In the genomic region with DNA sequence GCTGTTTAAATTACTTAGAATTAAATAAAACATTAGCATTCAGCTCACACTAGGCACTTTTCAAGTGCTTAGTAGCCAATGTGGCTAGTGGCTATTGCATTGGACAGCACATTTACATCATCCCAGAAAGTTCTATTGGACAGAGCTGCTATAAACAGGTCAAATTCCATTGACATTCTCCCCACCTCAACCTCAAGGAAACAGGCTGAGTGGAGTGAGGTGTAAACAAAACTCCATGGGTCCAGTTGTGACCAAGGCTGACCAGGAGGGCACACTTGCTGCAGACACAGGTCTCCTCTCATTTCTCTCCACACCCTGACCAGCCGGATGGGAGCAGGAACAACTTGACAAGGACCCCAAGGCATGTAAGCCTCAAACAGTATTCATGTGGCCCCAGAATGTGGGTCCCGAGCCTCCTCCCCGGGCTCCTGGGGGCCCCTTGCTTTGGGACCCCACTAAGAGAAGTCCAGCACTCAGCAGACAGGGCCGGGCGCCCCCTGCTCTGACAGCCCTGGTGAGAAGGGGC, we compare ENCODE assay signal across 8 cellular contexts. TPM values are rescaled to one million over a fixed set of nuclear protein-coding genes. Genes with fewer than 3 reads are reported as not detected.
A peak's percentile ranks its signal among the peaks of the same experiment; 100 is the strongest.
DNase-seq lines count a peak whose midpoint lies in the region; ATAC-seq and TF ChIP-seq lines count a peak whose summit lies in the region.

No MANE protein-coding gene starts in this region.

- intact Hi-C loops in mucosa of descending colon (cut with DNase I, micrococcal nuclease): no loop called here

- DNase-seq in AG04449 (ENCODE audit: low read depth, low spot score) (no peak), HuH-7.5 (ENCODE audit: low spot score) (peak; percentile 60), chondrocyte (ENCODE audit: low spot score) (no peak), mucosa of descending colon (no peak), NCI-H128 (lab: John Stamatoyannopoulos, UW; ENCODE audit: unreplicated experiment) (no peak)

- H3K36me3 Mint-ChIP-seq in chondrocyte (ENCODE audit: low read depth): no peaks in the 10 kb centered on the region

- POLR2A ChIA-PET in AG04449 (lab: Yijun Ruan, JAX): interaction anchor here (0.9 kb wide), 1 partner anchor 24 kb away, joined by 3 read pairs; no protein-coding TSS in a partner anchor

- TF ChIP-seq CTCF in AG04449 (IDR thresholded peaks at IDR 0.05; ENCODE audit: insufficient read depth, low read length, missing control alignments) (no peak), chondrocyte (IDR thresholded peaks at IDR 0.05) (no peak), mucosa of descending colon (IDR thresholded peaks at IDR 0.05) (no peak)

- H3K4me3 ChIP-seq in AG04449 (ENCODE audit: low read depth, low read length) (peak overlapping the region; percentile 55), mucosa of descending colon (peak overlapping the region; percentile 34)

- H3K36me3 ChIP-seq in mucosa of descending colon (ENCODE audit: low read depth): no peaks in the 10 kb centered on the region

- ATAC-seq in mucosa of descending colon: peak; percentile 73
- no peak for ATAC-seq in GM21381 (IDR thresholded peaks at IDR 0.05; ENCODE audit: unreplicated experiment)
- no peak for ATAC-seq in HG03442 (IDR thresholded peaks at IDR 0.05; ENCODE audit: unreplicated experiment)
- no peak for ATAC-seq in GM18517 (IDR thresholded peaks at IDR 0.05; ENCODE audit: unreplicated experiment)

- peaks cover 9% of the 10 kb centered on the region for H3K4me1 Mint-ChIP-seq in chondrocyte (ENCODE audit: low read depth)

- H3K27me3 Mint-ChIP-seq in chondrocyte (ENCODE audit: low read depth): peaks cover 21% of the 10 kb centered on the region

- no peaks in the 10 kb centered on the region for H3K9me3 ChIP-seq in mucosa of descending colon

- peaks cover 12% of the 10 kb centered on the region for H3K4me1 ChIP-seq in mucosa of descending colon (ENCODE audit: low read depth)

- CTCF ChIA-PET in AG04449 (lab: Yijun Ruan, JAX): interaction anchor here (0.8 to 1.4 kb wide), 7 partner anchors 9 to 52 kb away, joined by 3 to 6 read pairs (median 3); partner anchors contain the start of gene NKIRAS2

- no peaks in the 10 kb centered on the region for H3K9me3 Mint-ChIP-seq in chondrocyte (ENCODE audit: low read depth)

- peak overlapping the region; percentile 68 for H3K4me3 Mint-ChIP-seq in chondrocyte (ENCODE audit: unreplicated experiment)

- no peak overlapping the region for H3K27ac Mint-ChIP-seq in chondrocyte (ENCODE audit: unreplicated experiment)

RNA-seq across cellular contexts. Expression of gene C17orf113, which starts 0.5 kb away (rescaled TPM):
- total RNA-seq in chondrocyte (0.24 to 0.77 TPM (median 0.62 TPM) in 3 replicates), mucosa of descending colon (1 to 10 TPM; 1.2 to 3.8 (median 2.0) TPM)

RNA-seq across cellular contexts. Expression of gene NKIRAS2, which starts 30.0 kb away (rescaled TPM):
- 54.7 to 57.0 TPM (median 56.9 TPM) in 3 replicates for total RNA-seq in chondrocyte
- total RNA-seq in mucosa of descending colon: 10 to 100 TPM; 29.5 to 34.9 (median 31.1) TPM

RNA-seq across cellular contexts. Expression of gene DNAJC7, which starts 32.7 kb away (rescaled TPM):
- 51.1 to 61.0 TPM (median 51.2 TPM) in 3 replicates for total RNA-seq in chondrocyte
- 100 to 1,000 TPM in 1 of 3 donors, 10 to 100 TPM in 2; 80.6 to 108 (median 86.7) TPM for total RNA-seq in mucosa of descending colon

RNA-seq across cellular contexts. Expression of gene ZNF385C, which starts 48.4 kb away (rescaled TPM):
- total RNA-seq in chondrocyte (0.07 to 0.18 TPM in 2 of 3 replicates, not detected in the other), mucosa of descending colon (under 1 TPM; 0.41 to 0.96 (median 0.58) TPM)
